In genomic region chr17:34979650-34980352, GRCh38 we compare ENCODE assay signal across 8 cellular contexts. TPM values are rescaled to one million over a fixed set of nuclear protein-coding genes. Genes with fewer than 3 reads are reported as not detected.
DNase-seq lines count a peak whose midpoint lies in the region; ATAC-seq and TF ChIP-seq lines count a peak whose summit lies in the region.

No MANE protein-coding gene starts in this region.

- peak overlapping the region; percentile 84; the same call in 1 of the 2 replicates for H3K4me3 ChIP-seq in iPS DF 6.9 (ENCODE audit: low read length)
- peak overlapping the region; percentile 70 to 88 (median 77) for H3K4me3 ChIP-seq in stomach

- no peaks in the 10 kb centered on the region for H3K27me3 Mint-ChIP-seq in activated CD8-positive, alpha-beta memory T cell treated with anti-CD3 and anti-CD28 coated beads, Interleukin-2, amount 10 ng/mL, durations not matched to agents 7 days and 5 days
- H3K27me3 Mint-ChIP-seq in activated B cell treated with CpG ODN at 0.5 μM for 24 hours: no peaks in the 10 kb centered on the region

- no peaks in the 10 kb centered on the region for H3K9me3 ChIP-seq in iPS DF 6.9 (ENCODE audit: control insufficient read depth, insufficient read depth, low read length)
- no peaks in the 10 kb centered on the region for H3K9me3 ChIP-seq in stomach

- POLR2A ChIA-PET in activated B cell treated with CpG ODN at 0.5 μM for 24 hours (lab: Charles Lee): interaction anchor here (1.0 to 2.3 kb wide), 9 partner anchors 11 to 599 kb away, joined by 3 to 25 read pairs (median 6); partner anchors contain the start of genes CCT6B, PEX12, RFFL and ZNF830

- no peak for DNase-seq in activated CD8-positive, alpha-beta memory T cell treated with anti-CD3 and anti-CD28 coated beads, Interleukin-2, amount 10 ng/mL, durations not matched to agents 7 days and 5 days
- DNase-seq in activated CD8-positive, alpha-beta memory T cell treated with anti-CD3 and anti-CD28 coated beads, Interleukin-2, amount 50 U/mL, for 4 hours: no peak
- DNase-seq in activated B cell treated with CpG ODN at 0.5 μM for 24 hours (no peak), iPS DF 6.9 (ENCODE audit: low read depth, low spot score) (no peak), stomach (no peak), inferior parietal cortex (ENCODE audit: extremely low spot score) (no peak), GM13976 (ENCODE audit: low spot score) (no peak)
- DNase-seq in activated CD4-positive, CD25-positive, alpha-beta regulatory T cell treated with anti-CD3 and anti-CD28 coated beads, Interleukin-2, amount 50 U/mL, for 72 hours: no peak

- H3K9me3 Mint-ChIP-seq in activated CD8-positive, alpha-beta memory T cell treated with anti-CD3 and anti-CD28 coated beads, Interleukin-2, amount 10 ng/mL, durations not matched to agents 7 days and 5 days (ENCODE audit: low read depth): no peaks in the 10 kb centered on the region
- H3K9me3 Mint-ChIP-seq in activated B cell treated with CpG ODN at 0.5 μM for 24 hours: no peaks in the 10 kb centered on the region

- H3K27ac ChIP-seq in iPS DF 6.9 (ENCODE audit: low read length): no peak overlapping the region
- peak overlapping the region; percentile 59 to 100 (median 100) for H3K27ac ChIP-seq in stomach

- H3K27me3 ChIP-seq in iPS DF 6.9 (ENCODE audit: control insufficient read depth, insufficient read depth, low read length) (no peaks in the 10 kb centered on the region), stomach (no peaks in the 10 kb centered on the region)

- TF ChIP-seq CTCF in activated B cell treated with CpG ODN at 0.5 μM for 24 hours (IDR thresholded peaks at IDR 0.05) (no peak), stomach (IDR thresholded peaks at IDR 0.05) (no peak), GM13976 (IDR thresholded peaks at IDR 0.05; ENCODE audit: borderline replicate concordance, control extremely low read depth, extremely low read depth, insufficient read depth, missing control alignments) (no peak)

- no peak for TF ChIP-seq POLR2A in stomach (IDR thresholded peaks at IDR 0.05)

- in situ Hi-C loops in GM13976 (cut with MboI; ENCODE audit: low sequenced_read_pairs, unreplicated experiment): no loop called here

- peak overlapping the region; percentile 89 for H3K27ac Mint-ChIP-seq in activated CD8-positive, alpha-beta memory T cell treated with anti-CD3 and anti-CD28 coated beads, Interleukin-2, amount 10 ng/mL, durations not matched to agents 7 days and 5 days
- H3K27ac Mint-ChIP-seq in activated B cell treated with CpG ODN at 0.5 μM for 24 hours: peak overlapping the region; percentile 96

- no peak for TF ChIP-seq EP300 in stomach (IDR thresholded peaks at IDR 0.05)

- H3K4me1 ChIP-seq in iPS DF 6.9 (ENCODE audit: control insufficient read depth, insufficient read depth, low read length) (no peaks in the 10 kb centered on the region), stomach (peaks cover 12 to 46% (median 35%) of the 10 kb centered on the region in 4 donors)

- H3K36me3 Mint-ChIP-seq in activated CD8-positive, alpha-beta memory T cell treated with anti-CD3 and anti-CD28 coated beads, Interleukin-2, amount 10 ng/mL, durations not matched to agents 7 days and 5 days: peaks cover 8% of the 10 kb centered on the region
- peaks cover 19% of the 10 kb centered on the region for H3K36me3 Mint-ChIP-seq in activated B cell treated with CpG ODN at 0.5 μM for 24 hours (ENCODE audit: low read depth)

- ATAC-seq in activated CD8-positive, alpha-beta memory T cell treated with anti-CD3 and anti-CD28 coated beads, Interleukin-2, amount 10 ng/mL, durations not matched to agents 7 days and 5 days: no peak
- no peak for ATAC-seq in activated B cell treated with CpG ODN at 0.5 μM for 24 hours (ENCODE audit: low read depth)

- intact Hi-C loops in activated B cell treated with CpG ODN at 0.5 μM for 24 hours (cut with micrococcal nuclease): loop anchor here (1.0 to 5.0 kb wide), 6 partner anchors 18 to 608 kb away; partner anchors contain the start of genes AP2B1, CCT6B, RAD51D and RFFL
- intact Hi-C loops in stomach (cut with DNase I; ENCODE audit: low total_unique reads): no loop called here

- H3K36me3 ChIP-seq in iPS DF 6.9 (ENCODE audit: control insufficient read depth, insufficient read depth, low read length) (peaks cover 4% of the 10 kb centered on the region; the same call in 1 of the 2 replicates), stomach (peaks cover 0 to 12% (median 10%) of the 10 kb centered on the region in 4 donors)

- peak overlapping the region; percentile 81 for H3K4me3 Mint-ChIP-seq in activated CD8-positive, alpha-beta memory T cell treated with anti-CD3 and anti-CD28 coated beads, Interleukin-2, amount 10 ng/mL, durations not matched to agents 7 days and 5 days
- peak overlapping the region; percentile 95 for H3K4me3 Mint-ChIP-seq in activated B cell treated with CpG ODN at 0.5 μM for 24 hours

- CTCF ChIA-PET in activated CD8-positive, alpha-beta memory T cell treated with anti-CD3 and anti-CD28 coated beads, Interleukin-2, amount 10 ng/mL, durations not matched to agents 7 days and 5 days (lab: Charles Lee): interaction anchor here (0.9 to 4.1 kb wide), 8 partner anchors 13 to 560 kb away, joined by 3 to 29 read pairs (median 8); partner anchors contain the start of gene RAD51D
- CTCF ChIA-PET in activated B cell treated with CpG ODN at 0.5 μM for 24 hours (lab: Charles Lee): interaction anchor here (1.9 kb wide), 1 partner anchor 110 kb away, joined by 7 read pairs; no protein-coding TSS in a partner anchor

- 100% methylated on average over 2 of the region's 15 CpGs for WGBS in iPS DF 6.9 (ENCODE audit: insufficient coverage, insufficient read length)
- WGBS in stomach, 5 donors: 15 to 22% (median 20%) methylated on average over 15 of the region's 15 CpGs

- H3K4me1 Mint-ChIP-seq in activated CD8-positive, alpha-beta memory T cell treated with anti-CD3 and anti-CD28 coated beads, Interleukin-2, amount 10 ng/mL, durations not matched to agents 7 days and 5 days: peaks cover 55% of the 10 kb centered on the region
- H3K4me1 Mint-ChIP-seq in activated B cell treated with CpG ODN at 0.5 μM for 24 hours: peaks cover 27% of the 10 kb centered on the region

RNA-seq across cellular contexts. Expression of gene LIG3, which starts 0.5 kb away (rescaled TPM):
- total RNA-seq in activated CD8-positive, alpha-beta memory T cell treated with anti-CD3 and anti-CD28 coated beads, Interleukin-2, amount 10 ng/mL, durations not matched to agents 7 days and 5 days: 10 to 100 TPM; 54.4 to 56.5 TPM
- total RNA-seq in activated B cell treated with CpG ODN at 0.5 μM for 24 hours (42.4 and 45.8 TPM in 2 replicates), stomach (100 to 1,000 TPM in 1 of 5 donors, 10 to 100 TPM in 4; 20.3 to 212 (median 39.5) TPM)
- 1 to 10 TPM; 4.7 to 7.8 (median 5.8) TPM for polyA plus RNA-seq in stomach

RNA-seq across cellular contexts. Expression of gene ZNF830, which starts 18.5 kb away (rescaled TPM):
- 10 to 100 TPM; 27.7 to 32.7 TPM for total RNA-seq in activated CD8-positive, alpha-beta memory T cell treated with anti-CD3 and anti-CD28 coated beads, Interleukin-2, amount 10 ng/mL, durations not matched to agents 7 days and 5 days
- 29.9 and 31.6 TPM in 2 replicates for total RNA-seq in activated B cell treated with CpG ODN at 0.5 μM for 24 hours
- total RNA-seq in stomach: 10 to 100 TPM in 2 of 5 donors, 1 to 10 TPM in 3; 7.7 to 20.2 (median 8.5) TPM
- polyA plus RNA-seq in stomach: 10 to 100 TPM in 1 of 3 donors, 1 to 10 TPM in 2; 9.0 to 10.7 (median 9.8) TPM

RNA-seq across cellular contexts. Expression of gene CCT6B, which starts 18.5 kb away (rescaled TPM):
- 1 to 10 TPM; 1.9 to 2.4 TPM for total RNA-seq in activated CD8-positive, alpha-beta memory T cell treated with anti-CD3 and anti-CD28 coated beads, Interleukin-2, amount 10 ng/mL, durations not matched to agents 7 days and 5 days
- total RNA-seq in activated B cell treated with CpG ODN at 0.5 μM for 24 hours: 2.1 and 2.4 TPM in 2 replicates
- total RNA-seq in stomach: 1 to 10 TPM in 2 of 5 donors, under 1 TPM in 1, not detected in 2; 0.45 to 8.6 (median 4.5) TPM
- 1 to 10 TPM in 2 of 3 donors, under 1 TPM in 1; 0.56 to 1.5 (median 1.4) TPM for polyA plus RNA-seq in stomach
